24 cellular contexts compared by ENCODE assay signal in genomic region chr6:4412488-4412887, GRCh38.
DNase-seq lines count a peak whose midpoint lies in the region; ATAC-seq and TF ChIP-seq lines count a peak whose summit lies in the region.
"Had no signal": no experiment of that assay in that cellular context is flagged by ENCODE, and none has a peak within 500 bp of the region (broad histone marks: within the 10 kb centered on the region; RNA-seq: fewer than 3 reads in every experiment).

No MANE protein-coding gene starts in this region.

- no peaks in the 10 kb centered on the region for H3K9me2 ChIP-seq in GM23248 (ENCODE audit: insufficient read depth)

- no peak for ATAC-seq in GM21528 (IDR thresholded peaks at IDR 0.05; ENCODE audit: low FRiP score, unreplicated experiment)
- ATAC-seq: K562, SK-N-SH treated with all-trans-retinoic acid at 6 μM for 48 hours had no signal

- intact Hi-C loops in breast epithelium (cut with DNase I; ENCODE audit: low total_unique reads), result no loop called here

- peaks cover 17% of the 10 kb centered on the region; the same call in 1 of the 2 replicates for H3F3A ChIP-seq in GM23248 (ENCODE audit: insufficient read depth)

- H3K4me2 ChIP-seq in GM23248 (ENCODE audit: unreplicated experiment), result no peak overlapping the region
- H3K4me2 ChIP-seq: A549 had no signal

- no peaks in the 10 kb centered on the region for H3K4me1 Mint-ChIP-seq in nephron progenitor cell

- H3K27ac ChIP-seq in GM23248 (peak overlapping the region; percentile 69), breast epithelium (no peak overlapping the region)
- H3K27ac ChIP-seq: A549, SJCRH30 had no signal

- H2AFZ ChIP-seq in GM23248, result peak overlapping the region; percentile 40; the same call in 1 of the 2 replicates

- H3K4me1 ChIP-seq in GM23248 (ENCODE audit: insufficient read depth) (peaks cover 15% of the 10 kb centered on the region), breast epithelium (no peaks in the 10 kb centered on the region)
- H3K4me1 ChIP-seq: A549, BE2C, SJCRH30 had no signal

- peaks cover 2% of the 10 kb centered on the region for H3K27me3 Mint-ChIP-seq in nephron progenitor cell (ENCODE audit: low read depth, poor library complexity)

- no peaks in the 10 kb centered on the region for H3K9me3 ChIP-seq in GM23248 (ENCODE audit: low read depth)
- H3K9me3 ChIP-seq in breast epithelium, result no peaks in the 10 kb centered on the region
- H3K9me3 ChIP-seq: A549, BE2C, SJCRH30 had no signal

- peak overlapping the region; percentile 47 for H3K9ac ChIP-seq in GM23248

- no peaks in the 10 kb centered on the region for H4K20me1 ChIP-seq in GM23248 (ENCODE audit: insufficient read depth)

- 53 to 61% methylated on average over 2 of the region's 2 CpGs for WGBS in GM23248 (ENCODE audit: low coverage in 1 of 2, low lambda C conversion rate in 2 of 2, missing lambda C conversion rate in 2 of 2), 2 experiments

- in situ Hi-C loops in GM23248 (cut with MboI), result no loop called here

- TF ChIP-seq CTCF in fibroblast of the aortic adventitia (IDR thresholded peaks at IDR 0.05; ENCODE audit: insufficient read depth, low read length) (no peak), nephron progenitor cell (IDR thresholded peaks at IDR 0.05) (no peak), breast epithelium (IDR thresholded peaks at IDR 0.05) (no peak)

- H3K27me3 ChIP-seq in GM23248 (replicated peaks; ENCODE audit: insufficient read depth), result no peaks in the 10 kb centered on the region
- H3K27me3 ChIP-seq in breast epithelium, result no peaks in the 10 kb centered on the region
- H3K27me3 ChIP-seq: BE2C, SJCRH30 had no signal

- peaks cover 29% of the 10 kb centered on the region for H3K9me3 Mint-ChIP-seq in nephron progenitor cell

- no peak overlapping the region for H3K4me3 ChIP-seq in GM23248
- H3K4me3 ChIP-seq in fibroblast of the aortic adventitia (ENCODE audit: low read depth, low read length), result no peak overlapping the region
- no peak overlapping the region for H3K4me3 ChIP-seq in breast epithelium
- H3K4me3 ChIP-seq: A549, K562, SJCRH30 had no signal

- no peak overlapping the region for H3K27ac Mint-ChIP-seq in nephron progenitor cell
- H3K27ac Mint-ChIP-seq: CD14-positive monocyte, H9 had no signal

- TF ChIP-seq POLR2A in breast epithelium (IDR thresholded peaks at IDR 0.05), result no peak

- no peaks in the 10 kb centered on the region for H3K36me3 ChIP-seq in GM23248 (ENCODE audit: low read depth)
- no peaks in the 10 kb centered on the region for H3K36me3 ChIP-seq in breast epithelium
- H3K36me3 ChIP-seq: BE2C, SJCRH30 had no signal

- H3K36me3 Mint-ChIP-seq in nephron progenitor cell (ENCODE audit: low read depth), result peaks cover 10% of the 10 kb centered on the region
- H3K36me3 Mint-ChIP-seq: CD14-positive monocyte had no signal

- no peaks in the 10 kb centered on the region for H3K79me2 ChIP-seq in GM23248 (ENCODE audit: insufficient read depth)

- DNase-seq in GM23248, result no peak
- DNase-seq in amniotic epithelial cell (ENCODE audit: low read depth), result peak; percentile 18
- DNase-seq in fibroblast of the aortic adventitia (ENCODE audit: low read depth), result peak; percentile 70
- DNase-seq in myocyte (ENCODE audit: low read depth), result peak; percentile 57
- no peak for DNase-seq in nephron progenitor cell
- DNase-seq in breast epithelium (ENCODE audit: low spot score in 2 of 2), result no peak
- DNase-seq: BE2C, DMS153, DND-41, H9, Kasumi-1, MV-4-11, NCI-H1105, NCI-H146, NCI-H2029, NCI-H446, NCI-H524 treated with DMSO at 0.1 percent for 48 hours, NCI-H774 had no signal

- H3K4me3 Mint-ChIP-seq in nephron progenitor cell, result no peak overlapping the region
- H3K4me3 Mint-ChIP-seq: CD14-positive monocyte, H9 had no signal

Comparison
In these comparisons a context has a peak if more than half of its experiments do, and no peak if none do; other contexts are left out.
1. DNase-seq: peak in amniotic epithelial cell (single experiment), fibroblast of the aortic adventitia (single experiment) and myocyte (single experiment); none in GM23248 (single experiment), nephron progenitor cell (single experiment) and breast epithelium (0 of 2).